Comparison of ENCODE assay signal across 1 cellular context in genomic region chr22:20131593-20131855, GRCh38.
TF ChIP-seq lines count a peak whose summit lies in the region.

Gene ZDHHC8, plus strand, starts transcription at chr22:20131804. Its CDS starts 144 bp downstream, at chr22:20131948.

TF ChIP-seq in HCT116, 20 proteins besides CTCF, POLR2A, EP300 and RAD21 (continued from another document):
- TF ChIP-seq ZBTB33 (IDR thresholded peaks at IDR 0.05; ENCODE audit: extremely low read depth, insufficient replicate concordance, low read length) (no peak), ELF1 (IDR thresholded peaks at IDR 0.05; ENCODE audit: borderline replicate concordance, low read depth) (no peak), JUND (IDR thresholded peaks at IDR 0.05) (no peak), SRF (IDR thresholded peaks at IDR 0.05; ENCODE audit: low read depth) (no peak), SIN3A (IDR thresholded peaks at IDR 0.05; ENCODE audit: low read depth) (no peak), ATF3 (IDR thresholded peaks at IDR 0.05) (no peak)
